In the genomic region with DNA sequence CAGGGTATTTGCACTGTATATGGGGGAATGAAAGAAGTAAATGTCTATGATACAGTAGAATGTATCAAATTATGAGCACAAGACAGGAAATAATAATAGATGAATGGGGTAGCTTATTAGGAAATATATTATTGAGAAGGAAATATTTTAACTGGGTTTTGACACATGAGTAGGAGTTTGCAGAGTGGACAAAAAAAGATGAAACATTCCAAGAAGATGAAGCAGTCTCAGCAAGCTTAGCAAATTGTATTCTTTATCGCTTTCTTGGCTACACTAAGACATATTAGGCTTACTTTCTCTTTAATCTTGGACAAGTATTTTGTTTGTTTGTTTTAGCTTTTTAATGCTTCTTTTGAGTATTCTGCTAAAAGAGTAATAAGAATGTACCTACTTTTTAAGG, we compare ENCODE assay signal across 2 cellular contexts.
TF ChIP-seq lines count a peak whose summit lies in the region.

No MANE protein-coding gene starts in this region.

TF ChIP-seq in SK-N-SH treated with all-trans-retinoic acid at 6 μM for 48 hours, 23 proteins besides CTCF, POLR2A, EP300 and RAD21:
- TF ChIP-seq TOX (CRISPR knock-in tag; IDR thresholded peaks at IDR 0.05; ENCODE audit: borderline replicate concordance) (no peak), ZFP3 (CRISPR knock-in tag; IDR thresholded peaks at IDR 0.05) (peak; percentile 81; the same call in 1 of the 2 replicates)

TF ChIP-seq in SK-N-SH, 30 proteins besides CTCF, POLR2A, EP300 and RAD21:
- TF ChIP-seq MXI1 (IDR thresholded peaks at IDR 0.05; ENCODE audit: low read depth, low read length) (no peak), MEF2A (IDR thresholded peaks at IDR 0.05; ENCODE audit: borderline replicate concordance, low read depth) (no peak), PBX3 (IDR thresholded peaks at IDR 0.05) (no peak), NRF1 (IDR thresholded peaks at IDR 0.05; ENCODE audit: low read depth, low read length) (no peak), USF2 (IDR thresholded peaks at IDR 0.05; ENCODE audit: borderline replicate concordance, low read depth, low read length) (no peak), FOXJ3 (CRISPR knock-in tag; IDR thresholded peaks at IDR 0.05) (no peak), EZH2phosphoT487 (IDR thresholded peaks at IDR 0.05; ENCODE audit: borderline replicate concordance, low read depth) (no peak), GABPA (IDR thresholded peaks at IDR 0.05; ENCODE audit: low read depth) (no peak), CHD2 (IDR thresholded peaks at IDR 0.05; ENCODE audit: low read length, partially characterized antibody) (no peak), NFIC (IDR thresholded peaks at IDR 0.05; ENCODE audit: borderline replicate concordance) (no peak), GATA2 (CRISPR knock-in tag; IDR thresholded peaks at IDR 0.05) (no peak), POLR2AphosphoS5 (IDR thresholded peaks at IDR 0.05; ENCODE audit: low read depth, low read length) (no peak), MAX (IDR thresholded peaks at IDR 0.05; ENCODE audit: low read depth) (no peak), RCOR1 (IDR thresholded peaks at IDR 0.05; ENCODE audit: low read length) (no peak), TCF12 (IDR thresholded peaks at IDR 0.05) (no peak), RFX5 (IDR thresholded peaks at IDR 0.05; ENCODE audit: low read length) (no peak)
- TF ChIP-seq, protein P1, sequence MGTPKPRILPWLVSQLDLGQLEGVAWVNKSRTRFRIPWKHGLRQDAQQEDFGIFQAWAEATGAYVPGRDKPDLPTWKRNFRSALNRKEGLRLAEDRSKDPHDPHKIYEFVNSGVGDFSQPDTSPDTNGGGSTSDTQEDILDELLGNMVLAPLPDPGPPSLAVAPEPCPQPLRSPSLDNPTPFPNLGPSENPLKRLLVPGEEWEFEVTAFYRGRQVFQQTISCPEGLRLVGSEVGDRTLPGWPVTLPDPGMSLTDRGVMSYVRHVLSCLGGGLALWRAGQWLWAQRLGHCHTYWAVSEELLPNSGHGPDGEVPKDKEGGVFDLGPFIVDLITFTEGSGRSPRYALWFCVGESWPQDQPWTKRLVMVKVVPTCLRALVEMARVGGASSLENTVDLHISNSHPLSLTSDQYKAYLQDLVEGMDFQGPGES (IDR thresholded peaks at IDR 0.05; ENCODE audit: low read depth, low read length), result no peak
